Comparison of ENCODE assay signal across 8 cellular contexts in the genomic region with DNA sequence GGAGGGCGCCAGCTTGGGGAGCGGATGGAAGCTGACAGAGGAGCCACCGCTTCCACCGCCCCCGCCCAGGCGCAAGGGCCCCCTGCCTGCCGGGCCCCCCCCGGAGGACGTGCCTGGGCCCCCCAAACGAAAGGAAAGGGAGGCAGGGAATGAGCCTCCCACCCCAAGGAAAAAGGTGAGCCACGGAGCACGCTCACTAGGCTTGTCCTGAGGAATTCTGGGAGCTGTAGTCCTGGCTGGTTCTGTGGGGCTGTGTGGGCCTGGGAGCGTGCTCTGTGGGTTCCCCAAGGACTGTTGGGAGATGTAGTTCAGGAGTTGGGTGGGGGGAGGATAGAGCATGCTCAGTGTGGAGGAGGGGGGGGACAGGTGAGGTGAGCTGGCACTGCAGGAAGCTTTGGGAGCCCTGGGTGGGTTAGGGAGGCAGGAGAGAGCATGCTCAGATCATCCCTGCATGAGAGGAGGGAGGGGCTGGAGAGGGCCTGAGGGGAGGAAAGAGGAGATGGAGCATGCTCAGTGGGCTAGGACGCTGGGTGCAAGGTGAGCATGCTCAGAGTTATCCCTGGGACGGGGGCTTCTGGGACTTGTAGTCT. TPM values are rescaled to one million over a fixed set of nuclear protein-coding genes. Genes with fewer than 3 reads are reported as not detected.
DNase-seq lines count a peak whose midpoint lies in the region; ATAC-seq and TF ChIP-seq lines count a peak whose summit lies in the region.

No MANE protein-coding gene starts in this region.

- TF ChIP-seq CTCF in nephron (IDR thresholded peaks at IDR 0.05; ENCODE audit: unreplicated experiment in 3 of 3), result no peak

- ATAC-seq in HG03135 (IDR thresholded peaks at IDR 0.05; ENCODE audit: unreplicated experiment) (no peak), GM18517 (IDR thresholded peaks at IDR 0.05; ENCODE audit: unreplicated experiment) (no peak)

- peaks cover 3% of the 10 kb centered on the region; the same call in 1 of the 2 replicates for H3K36me3 ChIP-seq in SJCRH30
- H3K36me3 ChIP-seq in effector memory CD4-positive, alpha-beta T cell (ENCODE audit: control insufficient read depth, insufficient read depth, low read length), result peaks cover 15% of the 10 kb centered on the region

- H3K27ac Mint-ChIP-seq in nephron, result peak overlapping the region; percentile 71 to 87 (median 76)

- H3K27me3 Mint-ChIP-seq in nephron (ENCODE audit: low read depth), result no peaks in the 10 kb centered on the region

- H3K27ac ChIP-seq in SJCRH30, result no peak overlapping the region
- no peak overlapping the region for H3K27ac ChIP-seq in effector memory CD4-positive, alpha-beta T cell (ENCODE audit: insufficient read depth, low read length, poor library complexity, severe bottlenecking)

- H3K9me3 Mint-ChIP-seq in nephron, result no peaks in the 10 kb centered on the region

- H3K4me3 ChIP-seq in SJCRH30, result no peak overlapping the region
- no peak overlapping the region for H3K4me3 ChIP-seq in effector memory CD4-positive, alpha-beta T cell (ENCODE audit: insufficient read depth, low read depth, low read length, poor library complexity, severe bottlenecking)

- no peaks in the 10 kb centered on the region for H3K4me1 ChIP-seq in SJCRH30
- H3K4me1 ChIP-seq in effector memory CD4-positive, alpha-beta T cell (ENCODE audit: control insufficient read depth, insufficient read depth, low read length, poor library complexity, severe bottlenecking), result peaks cover 4% of the 10 kb centered on the region

- peak overlapping the region; percentile 56 to 60 (median 58) for H3K4me3 Mint-ChIP-seq in nephron

- DNase-seq in Daoy (ENCODE audit: low read depth) (peak; percentile 64), NCI-H1092 treated with DMSO at 0.1 percent for 48 hours (lab: John Stamatoyannopoulos, UW) (peak; percentile 83), SJCRH30 (peak; percentile 79 to 82), epidermal melanocyte (ENCODE audit: insufficient read length, low spot score) (peak; percentile 55)
- DNase-seq in effector memory CD4-positive, alpha-beta T cell, result no peak

- H3K36me3 Mint-ChIP-seq in nephron (ENCODE audit: low read depth), result peaks cover 22% of the 10 kb centered on the region

- peaks cover 20% of the 10 kb centered on the region for H3K4me1 Mint-ChIP-seq in nephron

- no peaks in the 10 kb centered on the region for H3K9me3 ChIP-seq in SJCRH30 (replicated peaks)
- no peaks in the 10 kb centered on the region for H3K9me3 ChIP-seq in effector memory CD4-positive, alpha-beta T cell (ENCODE audit: control insufficient read depth, low read length)

- no peaks in the 10 kb centered on the region for H3K27me3 ChIP-seq in SJCRH30
- no peaks in the 10 kb centered on the region for H3K27me3 ChIP-seq in effector memory CD4-positive, alpha-beta T cell (replicated peaks; ENCODE audit: control insufficient read depth, insufficient read depth, low read length, poor library complexity, severe bottlenecking)

RNA-seq across cellular contexts. Expression of a gene that starts 4.5 kb away (rescaled TPM):
- total RNA-seq in Daoy (2014; rRNA removed; shearing (Covaris generic)), result 14.0 and 16.3 TPM in 2 replicates
- 14.2 and 14.4 TPM in 2 replicates for total RNA-seq in SJCRH30 (2014; rRNA removed; shearing (Covaris generic))

RNA-seq across cellular contexts. Expression of a gene that starts 21.0 kb away (rescaled TPM):
- total RNA-seq in Daoy (2014; rRNA removed; shearing (Covaris generic)), result 1.1 and 1.5 TPM in 2 replicates
- 4.0 and 7.0 TPM in 2 replicates for total RNA-seq in SJCRH30 (2014; rRNA removed; shearing (Covaris generic))

RNA-seq across cellular contexts. Expression of a gene that starts 29.7 kb away (rescaled TPM):
- total RNA-seq in Daoy (2014; rRNA removed; shearing (Covaris generic)), result 1.0 and 1.1 TPM in 2 replicates
- total RNA-seq in SJCRH30 (2014; rRNA removed; shearing (Covaris generic)), result 8.9 TPM in 2 replicates

RNA-seq across cellular contexts. Expression of a gene that starts 31.5 kb away (rescaled TPM):
- total RNA-seq in Daoy (2014; rRNA removed; shearing (Covaris generic)), result 0.33 and 0.46 TPM in 2 replicates
- total RNA-seq in SJCRH30 (2014; rRNA removed; shearing (Covaris generic)), result 1.3 and 1.4 TPM in 2 replicates

RNA-seq across cellular contexts. Expression of a gene that starts 34.0 kb away (rescaled TPM):
- total RNA-seq in Daoy (2014; rRNA removed; shearing (Covaris generic)), result 27.8 and 29.4 TPM in 2 replicates
- 28.1 and 30.3 TPM in 2 replicates for total RNA-seq in SJCRH30 (2014; rRNA removed; shearing (Covaris generic))

Comparison
In these comparisons a context has a peak if more than half of its experiments do, and no peak if none do; other contexts are left out.
1. DNase-seq: peak in Daoy (single experiment), NCI-H1092 treated with DMSO at 0.1 percent for 48 hours (single experiment), SJCRH30 (2 of 2) and epidermal melanocyte (single experiment); none in effector memory CD4-positive, alpha-beta T cell (0 of 3).